22 cellular contexts compared by ENCODE assay signal in genomic region chr2:218024336-218024735, GRCh38. TPM values are rescaled to one million over a fixed set of nuclear protein-coding genes. Genes with fewer than 3 reads are reported as not detected.
DNase-seq lines count a peak whose midpoint lies in the region; ATAC-seq and TF ChIP-seq lines count a peak whose summit lies in the region.
"Had no signal": no experiment of that assay in that cellular context is flagged by ENCODE, and none has a peak within 500 bp of the region (broad histone marks: within the 10 kb centered on the region; RNA-seq: fewer than 3 reads in every experiment).

No MANE protein-coding gene starts in this region.

- no peak overlapping the region for H2AFZ ChIP-seq in trophoblast cell (ENCODE audit: insufficient read depth, low read length, poor library complexity)
- H2AFZ ChIP-seq: hepatocyte had no signal

- H3K27me3 ChIP-seq in BLaER1: no peaks in the 10 kb centered on the region
- H3K27me3 ChIP-seq in heart left ventricle: no peaks in the 10 kb centered on the region
- H3K27me3 ChIP-seq in sigmoid colon: no peaks in the 10 kb centered on the region
- H3K27me3 ChIP-seq in trophoblast cell (ENCODE audit: insufficient read depth, low read length): no peaks in the 10 kb centered on the region
- H3K27me3 ChIP-seq: hepatocyte had no signal

- H3K14ac ChIP-seq in trophoblast cell (ENCODE audit: low read length): no peak overlapping the region

- no peaks in the 10 kb centered on the region for H3K4me1 Mint-ChIP-seq in activated naive CD8-positive, alpha-beta T cell treated with anti-CD3 and anti-CD28 coated beads, Interleukin-2, amount 50 U/mL, for 24 hours

- TF ChIP-seq CTCF in heart left ventricle (IDR thresholded peaks at IDR 0.05): no peak
- TF ChIP-seq CTCF in sigmoid colon (IDR thresholded peaks at IDR 0.05): no peak

- TF ChIP-seq POLR2A in heart left ventricle (IDR thresholded peaks at IDR 0.05): no peak
- no peak for TF ChIP-seq POLR2A in sigmoid colon (IDR thresholded peaks at IDR 0.05)

- no peak overlapping the region for H2AK5ac ChIP-seq in trophoblast cell (ENCODE audit: low read length)

- no peak overlapping the region for H3K4me3 ChIP-seq in BLaER1
- no peak overlapping the region for H3K4me3 ChIP-seq in heart left ventricle
- H3K4me3 ChIP-seq in sigmoid colon: no peak overlapping the region
- no peak overlapping the region for H3K4me3 ChIP-seq in trophoblast cell (ENCODE audit: low read depth, low read length)
- H3K4me3 ChIP-seq: hepatocyte, K562 had no signal

- H3K9me3 Mint-ChIP-seq in activated naive CD8-positive, alpha-beta T cell treated with anti-CD3 and anti-CD28 coated beads, Interleukin-2, amount 50 U/mL, for 24 hours: no peaks in the 10 kb centered on the region

- H3K4me3 Mint-ChIP-seq in activated naive CD8-positive, alpha-beta T cell treated with anti-CD3 and anti-CD28 coated beads, Interleukin-2, amount 50 U/mL, for 24 hours: no peak overlapping the region
- H3K4me3 Mint-ChIP-seq: naive B cell had no signal

- H4K8ac ChIP-seq in trophoblast cell (ENCODE audit: low read depth, low read length): no peak overlapping the region

- H3K79me2 ChIP-seq in trophoblast cell (ENCODE audit: control insufficient read depth, insufficient read depth, low read length, poor library complexity): no peaks in the 10 kb centered on the region
- H3K79me2 ChIP-seq: hepatocyte had no signal

- peaks cover 100% of the 10 kb centered on the region for H3K4me1 ChIP-seq in BLaER1
- peaks cover 0 to 82% (median 31%) of the 10 kb centered on the region in 12 donors for H3K4me1 ChIP-seq in heart left ventricle
- H3K4me1 ChIP-seq in sigmoid colon: peaks cover 0 to 26% (median 11%) of the 10 kb centered on the region in 4 donors
- H3K4me1 ChIP-seq in trophoblast cell (ENCODE audit: control insufficient read depth in 1 of 2, insufficient read depth in 2 of 2, low read length in 2 of 2): no peaks in the 10 kb centered on the region

- H3K36me3 ChIP-seq in BLaER1 (no peaks in the 10 kb centered on the region), heart left ventricle (no peaks in the 10 kb centered on the region), sigmoid colon (no peaks in the 10 kb centered on the region), trophoblast cell (ENCODE audit: control insufficient read depth in 1 of 2, insufficient read depth in 2 of 2, low read length in 2 of 2) (no peaks in the 10 kb centered on the region)

- H3K9ac ChIP-seq in BLaER1 (0 out of 2 replicates have a peak overlapping the region, but pooled peaks have one; percentile 9), trophoblast cell (ENCODE audit: low read length) (no peak overlapping the region)

- no peaks in the 10 kb centered on the region for H3K9me3 ChIP-seq in BLaER1
- H3K9me3 ChIP-seq in heart left ventricle: no peaks in the 10 kb centered on the region
- no peaks in the 10 kb centered on the region for H3K9me3 ChIP-seq in sigmoid colon
- H3K9me3 ChIP-seq in trophoblast cell (ENCODE audit: insufficient read depth, low read depth, low read length): peaks cover 4% of the 10 kb centered on the region

- H3K18ac ChIP-seq in trophoblast cell (ENCODE audit: low read length): no peak overlapping the region

- H3K36me3 Mint-ChIP-seq in activated naive CD8-positive, alpha-beta T cell treated with anti-CD3 and anti-CD28 coated beads, Interleukin-2, amount 50 U/mL, for 24 hours (ENCODE audit: low read depth): no peaks in the 10 kb centered on the region
- H3K36me3 Mint-ChIP-seq: naive B cell had no signal

- WGBS in heart left ventricle, 4 donors: 50 to 67% (median 57%) methylated on average over 2 of the region's 2 CpGs
- WGBS in sigmoid colon, 2 donors: 80 to 90% methylated on average over 2 of the region's 2 CpGs
- no CpG with 5 or more reads among the region's 2 CpGs for WGBS in trophoblast cell (ENCODE audit: extremely low coverage, insufficient coverage, insufficient read length)

- ATAC-seq in SK-N-SH treated with all-trans-retinoic acid at 6 μM for 48 hours (peak; percentile 9; the same call in 1 of the 3 replicates), heart left ventricle (peak; percentile 56 to 74 (median 62))
- ATAC-seq in activated naive CD8-positive, alpha-beta T cell treated with anti-CD3 and anti-CD28 coated beads, Interleukin-2, amount 50 U/mL, for 24 hours: no peak
- ATAC-seq: K562 had no signal

- DNase-seq in heart left ventricle (peak in 4 of 5 donors; percentile 45 to 74 (median 54)), sigmoid colon (peak; percentile 22), trophoblast cell (no peak), NCI-H2196 treated with DMSO at 0.1 percent for 48 hours (lab: John Stamatoyannopoulos, UW; ENCODE audit: unreplicated experiment) (no peak), AG08395 (ENCODE audit: low spot score) (no peak)
- no peak for DNase-seq in activated naive CD8-positive, alpha-beta T cell treated with anti-CD3 and anti-CD28 coated beads, Interleukin-2, amount 50 U/mL, for 24 hours
- DNase-seq: activated CD4-positive, alpha-beta T cell treated with anti-CD3 and anti-CD28 coated beads, Interleukin-2, amount 50 U/mL, for 1 hour; activated naive CD4-positive, alpha-beta T cell; mammary epithelial cell; naive B cell; NCI-H187 treated with DMSO at 0.1 percent for 48 hours; small intestine; stimulated activated CD4-positive, alpha-beta T cell treated with anti-CD3 and anti-CD28 coated beads, Interleukin-4, amount 100 ng/mL, for 4 hours; substantia nigra had no signal

- no peak overlapping the region for H2BK120ac ChIP-seq in trophoblast cell (ENCODE audit: insufficient read depth, low read length, poor library complexity)

- no peak overlapping the region for H4K12ac ChIP-seq in trophoblast cell (ENCODE audit: low read depth, low read length)

- intact Hi-C loops in heart left ventricle (cut with DNase I) (no loop called here), sigmoid colon (cut with DNase I) (no loop called here)

- no peaks in the 10 kb centered on the region for H3K27me3 Mint-ChIP-seq in activated naive CD8-positive, alpha-beta T cell treated with anti-CD3 and anti-CD28 coated beads, Interleukin-2, amount 50 U/mL, for 24 hours
- H3K27me3 Mint-ChIP-seq: naive B cell had no signal

- no peak overlapping the region for H2BK12ac ChIP-seq in trophoblast cell (ENCODE audit: low read length)

- H3K4ac ChIP-seq in trophoblast cell (ENCODE audit: low read depth, low read length): no peak overlapping the region

- H3K27ac ChIP-seq in BLaER1: 0 out of 2 replicates have a peak overlapping the region, but pooled peaks have one; percentile 45
- peak overlapping the region in 8 of 12 donors; percentile 34 to 85 (median 82) for H3K27ac ChIP-seq in heart left ventricle
- no peak overlapping the region for H3K27ac ChIP-seq in sigmoid colon
- no peak overlapping the region for H3K27ac ChIP-seq in trophoblast cell (ENCODE audit: low read depth, low read length)
- H3K27ac ChIP-seq: hepatocyte had no signal

- no peak overlapping the region for H4K91ac ChIP-seq in trophoblast cell (ENCODE audit: low read depth, low read length)

- H3K79me1 ChIP-seq in trophoblast cell (ENCODE audit: low read length): no peaks in the 10 kb centered on the region

- TF ChIP-seq EP300 in sigmoid colon (IDR thresholded peaks at IDR 0.05): no peak

- H3K23ac ChIP-seq in trophoblast cell (ENCODE audit: low read length): no peak overlapping the region

- H4K20me1 ChIP-seq in BLaER1: no peaks in the 10 kb centered on the region

- H2BK5ac ChIP-seq in trophoblast cell (ENCODE audit: low read depth, low read length, poor library complexity): no peak overlapping the region

- no peak overlapping the region for H3K27ac Mint-ChIP-seq in activated naive CD8-positive, alpha-beta T cell treated with anti-CD3 and anti-CD28 coated beads, Interleukin-2, amount 50 U/mL, for 24 hours

- H3K4me2 ChIP-seq in BLaER1 (peak overlapping the region; percentile 98), trophoblast cell (ENCODE audit: low read length) (no peak overlapping the region)
- H3K4me2 ChIP-seq: hepatocyte had no signal

TF ChIP-seq in SK-N-SH treated with all-trans-retinoic acid at 6 μM for 48 hours, 23 proteins besides CTCF, POLR2A, EP300 and RAD21 (continues in another document):
- no peak for TF ChIP-seq ZNF70 (CRISPR knock-in tag; IDR thresholded peaks at IDR 0.05)
- TF ChIP-seq ESRRG (CRISPR knock-in tag; IDR thresholded peaks at IDR 0.05): no peak
- no peak for TF ChIP-seq CSRNP3 (CRISPR knock-in tag; IDR thresholded peaks at IDR 0.05)
- no peak for TF ChIP-seq CSDC2 (CRISPR knock-in tag; IDR thresholded peaks at IDR 0.05)
- TF ChIP-seq ARNTL (CRISPR knock-in tag; IDR thresholded peaks at IDR 0.05; ENCODE audit: borderline replicate concordance, low read depth): no peak
- no peak for TF ChIP-seq RARB (CRISPR knock-in tag; IDR thresholded peaks at IDR 0.05)
- TF ChIP-seq SNAI2 (CRISPR knock-in tag; IDR thresholded peaks at IDR 0.05): no peak
- no peak for TF ChIP-seq OSR1 (CRISPR knock-in tag; IDR thresholded peaks at IDR 0.05)
- no peak for TF ChIP-seq ZFP3 (CRISPR knock-in tag; IDR thresholded peaks at IDR 0.05)
- no peak for TF ChIP-seq TCF4 (CRISPR knock-in tag; IDR thresholded peaks at IDR 0.05; ENCODE audit: borderline replicate concordance)
- no peak for TF ChIP-seq ZFP30 (CRISPR knock-in tag; IDR thresholded peaks at IDR 0.05)
- TF ChIP-seq ZNF8 (CRISPR knock-in tag; IDR thresholded peaks at IDR 0.05): no peak

RNA-seq across cellular contexts. Expression of gene TNS1, which starts 21.5 kb away (rescaled TPM):
- total RNA-seq in heart left ventricle: 100 to 1,000 TPM; 513 to 899 (median 742) TPM
- 100 to 1,000 TPM; 243 to 339 TPM for polyA plus RNA-seq in heart left ventricle
- 1,000 to 10,000 TPM in 2 of 4 donors, 100 to 1,000 TPM in 2; 444 to 1,607 (median 968) TPM for total RNA-seq in sigmoid colon
- 10 to 100 TPM in 2 of 3 donors, 1 to 10 TPM in 1; 3.7 to 57.2 (median 13.8) TPM for polyA plus RNA-seq in sigmoid colon
- polyA plus RNA-seq in trophoblast cell (2013): 1.5 and 2.0 TPM in 2 replicates
- total RNA-seq: NCI-H460 had no signal

RNA-seq across cellular contexts. Expression of gene RUFY4, which starts 44.7 kb away (rescaled TPM):
- total RNA-seq in heart left ventricle (1 to 10 TPM in 1 of 9 donors, under 1 TPM in 2, not detected in 6; 0.11 to 1.0 (median 0.14) TPM), sigmoid colon (under 1 TPM in 2 of 4 donors, not detected in 2; 0.16 to 0.55 TPM)
- polyA plus RNA-seq in heart left ventricle (not detected), sigmoid colon (under 1 TPM in 1 of 3 donors, not detected in 2; 0.73 TPM)
- not detected in 2 replicates for polyA plus RNA-seq in trophoblast cell (2013)
- total RNA-seq: astrocyte, cerebellum, K562, mammary epithelial cell, RPMI7951 had no signal
- polyA plus RNA-seq: K562, mammary epithelial cell had no signal

Comparison
In these comparisons a context has a peak if more than half of its experiments do, and no peak if none do; other contexts are left out.
1. H3K27ac ChIP-seq: peak in BLaER1 (single experiment) and heart left ventricle (8 of 12); none in sigmoid colon (0 of 4) and trophoblast cell (single experiment).
2. DNase-seq: peak in heart left ventricle (4 of 5) and sigmoid colon (single experiment); none in trophoblast cell (0 of 2), NCI-H2196 treated with DMSO at 0.1 percent for 48 hours (single experiment), activated naive CD8-positive, alpha-beta T cell treated with anti-CD3 and anti-CD28 coated beads, Interleukin-2, amount 50 U/mL, for 24 hours (single experiment) and AG08395 (single experiment).